In the genomic region with DNA sequence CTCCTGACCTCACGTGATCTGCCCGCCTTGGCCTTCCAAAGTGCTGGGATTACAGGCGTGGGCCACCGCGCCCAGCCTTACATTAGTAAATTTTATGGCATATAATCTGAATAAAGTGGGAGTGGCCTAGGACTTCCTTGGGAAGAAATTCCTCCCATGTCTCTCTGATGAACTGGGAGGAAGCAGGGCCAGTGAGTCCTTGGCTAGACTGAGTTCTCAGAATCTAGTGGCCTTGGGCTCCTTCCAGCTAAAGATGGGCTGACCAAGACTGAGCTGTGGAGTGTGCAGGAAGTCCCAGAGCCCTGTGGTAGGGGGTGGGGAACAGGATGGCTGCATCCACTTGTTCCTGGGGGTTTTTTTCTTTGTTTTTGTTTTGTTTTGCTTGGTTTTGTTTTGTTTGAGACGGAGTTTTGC, we compare ENCODE assay signal across 1 cellular context.
TF ChIP-seq lines count a peak whose summit lies in the region.

No MANE protein-coding gene starts in this region.

TF ChIP-seq in HepG2, 621 proteins besides CTCF, POLR2A, EP300 and RAD21:
- no peak for TF ChIP-seq ZBTB8A (CRISPR knock-in tag; IDR thresholded peaks at IDR 0.05; ENCODE audit: borderline replicate concordance, low read depth)
- TF ChIP-seq ISL2 (CRISPR knock-in tag; IDR thresholded peaks at IDR 0.05), result no peak
- TF ChIP-seq, protein P1, sequence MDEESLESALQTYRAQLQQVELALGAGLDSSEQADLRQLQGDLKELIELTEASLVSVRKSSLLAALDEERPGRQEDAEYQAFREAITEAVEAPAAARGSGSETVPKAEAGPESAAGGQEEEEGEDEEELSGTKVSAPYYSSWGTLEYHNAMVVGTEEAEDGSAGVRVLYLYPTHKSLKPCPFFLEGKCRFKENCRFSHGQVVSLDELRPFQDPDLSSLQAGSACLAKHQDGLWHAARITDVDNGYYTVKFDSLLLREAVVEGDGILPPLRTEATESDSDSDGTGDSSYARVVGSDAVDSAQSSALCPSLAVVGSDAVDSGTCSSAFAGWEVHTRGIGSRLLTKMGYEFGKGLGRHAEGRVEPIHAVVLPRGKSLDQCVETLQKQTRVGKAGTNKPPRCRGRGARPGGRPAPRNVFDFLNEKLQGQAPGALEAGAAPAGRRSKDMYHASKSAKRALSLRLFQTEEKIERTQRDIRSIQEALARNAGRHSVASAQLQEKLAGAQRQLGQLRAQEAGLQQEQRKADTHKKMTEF (CRISPR knock-in tag; IDR thresholded peaks at IDR 0.05), result no peak
- TF ChIP-seq ZNF614 (CRISPR knock-in tag; IDR thresholded peaks at IDR 0.05; ENCODE audit: borderline replicate concordance), result no peak
- no peak for TF ChIP-seq ZNF850 (CRISPR knock-in tag; conservative IDR thresholded peaks at IDR 0.05)
- peak; percentile 10; the same call in 1 of the 2 replicates for TF ChIP-seq EED (CRISPR knock-in tag; IDR thresholded peaks at IDR 0.05)
- TF ChIP-seq KLF9 (CRISPR knock-in tag; IDR thresholded peaks at IDR 0.05; ENCODE audit: low read depth), result no peak
- no peak for TF ChIP-seq ZNF567 (CRISPR knock-in tag; IDR thresholded peaks at IDR 0.05; ENCODE audit: borderline replicate concordance)
TF ChIP-seq in HepG2: peak in this region for 1.
